In genomic region chr11:84747871-84748270, GRCh38 we compare ENCODE assay signal across 19 cellular contexts.
"Had no signal": no experiment of that assay in that cellular context is flagged by ENCODE, and none has a peak within 500 bp of the region (broad histone marks: within the 10 kb centered on the region; RNA-seq: fewer than 3 reads in every experiment).

No MANE protein-coding gene starts in this region.

- H3K27ac ChIP-seq: brain microvascular endothelial cell, pancreas, suprapubic skin, upper lobe of left lung had no signal

- DNase-seq: activated CD4-positive, alpha-beta T cell treated with anti-CD3 and anti-CD28 coated beads, Interleukin-2, amount 50 U/mL, for 4 hours; activated CD8-positive, alpha-beta memory T cell treated with anti-CD3 and anti-CD28 coated beads, Interleukin-2, amount 10 ng/mL, durations not matched to agents 7 days and 5 days; activated effector memory CD4-positive, alpha-beta T cell treated with anti-CD3 and anti-CD28 coated beads, Interleukin-2, amount 50 U/mL, for 16 hours; activated naive CD8-positive, alpha-beta T cell treated with anti-CD3 and anti-CD28 coated beads for 36 hours; activated T-cell treated with anti-CD3 and anti-CD28 coated beads, Interleukin-2, amount 50 U/mL, for 4 hours; brain microvascular endothelial cell; dermis blood vessel endothelial cell; endodermal cell; erythroblast; hypothalamus; left cardiac atrium; midbrain; pancreas; retina; stimulated activated CD4-positive, alpha-beta T cell treated with anti-CD3 and anti-CD28 coated beads, Interleukin-4, amount 100 ng/mL, for 1 hour; stimulated activated CD8-positive, alpha-beta memory T cell treated with anti-CD3 and anti-CD28 coated beads, Interleukin-4, amount 100 ng/mL, for 48 hours; stimulated activated naive CD8-positive, alpha-beta T cell treated with anti-CD3 and anti-CD28 coated beads, Interleukin-15, Interleukin-2, amounts not matched to agents 100 U/mL and 50 U/mL, for 24 hours; upper lobe of left lung had no signal

- H3K27me3 Mint-ChIP-seq: activated CD8-positive, alpha-beta memory T cell treated with anti-CD3 and anti-CD28 coated beads, Interleukin-2, amount 10 ng/mL, durations not matched to agents 7 days and 5 days; activated naive CD8-positive, alpha-beta T cell treated with anti-CD3 and anti-CD28 coated beads for 36 hours had no signal

- H3K27me3 ChIP-seq: brain microvascular endothelial cell, pancreas, suprapubic skin, upper lobe of left lung had no signal

- H3K4me3 Mint-ChIP-seq: activated CD8-positive, alpha-beta memory T cell treated with anti-CD3 and anti-CD28 coated beads, Interleukin-2, amount 10 ng/mL, durations not matched to agents 7 days and 5 days; activated naive CD8-positive, alpha-beta T cell treated with anti-CD3 and anti-CD28 coated beads for 36 hours; activated T-cell treated with anti-CD3 and anti-CD28 coated beads, Interleukin-2, amount 50 U/mL, for 4 hours; endodermal cell had no signal

- H3K9me3 ChIP-seq: pancreas, suprapubic skin, upper lobe of left lung had no signal

- H3K4me1 Mint-ChIP-seq: activated CD8-positive, alpha-beta memory T cell treated with anti-CD3 and anti-CD28 coated beads, Interleukin-2, amount 10 ng/mL, durations not matched to agents 7 days and 5 days had no signal

- H3K36me3 Mint-ChIP-seq: activated CD8-positive, alpha-beta memory T cell treated with anti-CD3 and anti-CD28 coated beads, Interleukin-2, amount 10 ng/mL, durations not matched to agents 7 days and 5 days; activated naive CD8-positive, alpha-beta T cell treated with anti-CD3 and anti-CD28 coated beads for 36 hours had no signal

- ATAC-seq: activated CD8-positive, alpha-beta memory T cell treated with anti-CD3 and anti-CD28 coated beads, Interleukin-2, amount 10 ng/mL, durations not matched to agents 7 days and 5 days; activated T-cell treated with anti-CD3 and anti-CD28 coated beads, Interleukin-2, amount 50 U/mL, for 4 hours; left cardiac atrium; pancreas; stimulated activated naive CD8-positive, alpha-beta T cell treated with anti-CD3 and anti-CD28 coated beads, Interleukin-15, Interleukin-2, amounts not matched to agents 100 U/mL and 50 U/mL, for 24 hours had no signal

- H3K27ac Mint-ChIP-seq: activated CD8-positive, alpha-beta memory T cell treated with anti-CD3 and anti-CD28 coated beads, Interleukin-2, amount 10 ng/mL, durations not matched to agents 7 days and 5 days; activated naive CD8-positive, alpha-beta T cell treated with anti-CD3 and anti-CD28 coated beads for 36 hours; endodermal cell had no signal
